Comparison of ENCODE assay signal across 19 cellular contexts in the genomic region with DNA sequence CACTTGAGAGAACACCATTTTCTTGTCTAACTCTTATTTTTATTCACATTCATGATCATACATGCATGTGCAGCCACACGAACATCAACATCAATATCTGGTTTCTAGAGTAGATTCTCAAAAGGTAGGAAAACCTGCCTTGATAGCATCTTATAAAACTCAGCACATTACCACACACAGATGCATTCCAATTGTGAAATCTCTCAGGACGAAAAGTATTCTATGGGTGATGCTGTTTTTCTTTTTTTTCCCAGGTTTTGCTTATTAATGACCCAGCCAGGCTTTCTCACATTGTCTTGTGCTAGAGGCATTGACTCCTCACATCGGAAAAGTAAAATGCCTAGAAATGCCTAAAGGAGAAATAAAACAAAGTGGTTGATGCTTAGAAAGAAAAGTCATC.
DNase-seq lines count a peak whose midpoint lies in the region; ATAC-seq, FAIRE-seq and TF ChIP-seq lines count a peak whose summit lies in the region.
"Had no signal": no experiment of that assay in that cellular context is flagged by ENCODE, and none has a peak within 500 bp of the region (broad histone marks: within the 10 kb centered on the region; RNA-seq: fewer than 3 reads in every experiment).

No MANE protein-coding gene starts in this region.

- ATAC-seq in GM21367 (IDR thresholded peaks at IDR 0.05; ENCODE audit: unreplicated experiment) = no peak

- no peaks in the 10 kb centered on the region for H3K79me2 ChIP-seq in trophoblast cell (ENCODE audit: control insufficient read depth, insufficient read depth, low read length, poor library complexity)

- CTCF ChIA-PET in GM10248 (lab: Yijun Ruan, JAX) = no interaction called here

- H2BK12ac ChIP-seq in trophoblast cell (ENCODE audit: low read length) = no peak overlapping the region

- H3K36me3 ChIP-seq in trophoblast cell (ENCODE audit: control insufficient read depth in 1 of 2, insufficient read depth in 2 of 2, low read length in 2 of 2) = no peaks in the 10 kb centered on the region
- H3K36me3 ChIP-seq: BE2C had no signal

- DNase-seq in GM10248 (ENCODE audit: extremely low spot score) (peak; percentile 0), amniotic epithelial cell (ENCODE audit: low read depth) (peak; percentile 59), iris pigment epithelial cell (ENCODE audit: low read depth) (peak; percentile 11), trophoblast cell (peak; percentile 44 to 95), COLO829 (ENCODE audit: low spot score) (no peak), RCC 7860 (ENCODE audit: low spot score) (no peak)
- DNase-seq: BE2C; C1 segment of cervical spinal cord; Caco-2; CD4-positive, CD25-positive, alpha-beta regulatory T cell; CD8-positive, alpha-beta memory T cell; GM23248; HCEC 1CT had no signal

- POLR2A ChIA-PET in GM10248 (lab: Yijun Ruan, JAX) = no interaction called here

- no peak overlapping the region for H2BK120ac ChIP-seq in trophoblast cell (ENCODE audit: insufficient read depth, low read length, poor library complexity)

- H3K9ac ChIP-seq in trophoblast cell (ENCODE audit: low read length) = no peak overlapping the region
- H3K9ac ChIP-seq: GM23248 had no signal

- no peak overlapping the region for H4K91ac ChIP-seq in trophoblast cell (ENCODE audit: low read depth, low read length)

- no peak overlapping the region for H3K14ac ChIP-seq in trophoblast cell (ENCODE audit: low read length)

- no peak overlapping the region for H3K18ac ChIP-seq in trophoblast cell (ENCODE audit: low read length)

- H2AFZ ChIP-seq in trophoblast cell (ENCODE audit: insufficient read depth, low read length, poor library complexity) = no peak overlapping the region
- H2AFZ ChIP-seq: GM23248 had no signal

- WGBS in trophoblast cell (ENCODE audit: extremely low coverage, insufficient coverage, insufficient read length) = no CpG with 5 or more reads among the region's 3 CpGs

- no peaks in the 10 kb centered on the region for H3K27me3 ChIP-seq in trophoblast cell (ENCODE audit: insufficient read depth, low read length)
- H3K27me3 ChIP-seq: BE2C had no signal

- no peak overlapping the region for H3K4me2 ChIP-seq in trophoblast cell (ENCODE audit: low read length)

- H4K8ac ChIP-seq in trophoblast cell (ENCODE audit: low read depth, low read length) = no peak overlapping the region

- no peak overlapping the region for H3K23ac ChIP-seq in trophoblast cell (ENCODE audit: low read length)

- no peak overlapping the region for H3K4ac ChIP-seq in trophoblast cell (ENCODE audit: low read depth, low read length)

- H3K27ac ChIP-seq in trophoblast cell (ENCODE audit: low read depth, low read length) = no peak overlapping the region
- H3K27ac ChIP-seq: GM23248, HL-60 had no signal

- peaks cover 4 to 6% of the 10 kb centered on the region in 2 experiments for H3K4me1 ChIP-seq in trophoblast cell (ENCODE audit: control insufficient read depth in 1 of 2, insufficient read depth in 2 of 2, low read length in 2 of 2)
- H3K4me1 ChIP-seq: BE2C, Caco-2 had no signal

- H3K4me3 ChIP-seq in trophoblast cell (ENCODE audit: low read depth, low read length) = no peak overlapping the region
- H3K4me3 ChIP-seq: GM23248 had no signal

- no peak for TF ChIP-seq CTCF in GM10248 (IDR thresholded peaks at IDR 0.05; ENCODE audit: control extremely low read depth, extremely low read depth, low read depth, missing control alignments)

- peaks cover 2% of the 10 kb centered on the region for H3K79me1 ChIP-seq in trophoblast cell (ENCODE audit: low read length)

- no peak overlapping the region for H2BK5ac ChIP-seq in trophoblast cell (ENCODE audit: low read depth, low read length, poor library complexity)

- no peak overlapping the region for H4K12ac ChIP-seq in trophoblast cell (ENCODE audit: low read depth, low read length)

- H3K9me3 ChIP-seq in trophoblast cell (ENCODE audit: insufficient read depth, low read depth, low read length) = no peaks in the 10 kb centered on the region
- H3K9me3 ChIP-seq: BE2C, Caco-2 had no signal

- no peak for FAIRE-seq in RCC 7860 (lab: Jason Lieb, UNC)
- FAIRE-seq: D721Med, G401.6, GM12892, GM18507 had no signal

- no peak overlapping the region for H2AK5ac ChIP-seq in trophoblast cell (ENCODE audit: low read length)

Comparison
In these comparisons a context has a peak if more than half of its experiments do, and no peak if none do; other contexts are left out.
1. DNase-seq: peak in GM10248 (single experiment), amniotic epithelial cell (single experiment), iris pigment epithelial cell (single experiment) and trophoblast cell (2 of 2); none in COLO829 (single experiment) and RCC 7860 (single experiment).